ENCODE assay signal across 11 cellular contexts in genomic region chr9:96048116-96048953, GRCh38.
A peak's percentile ranks its signal among the peaks of the same experiment; 100 is the strongest.
DNase-seq lines count a peak whose midpoint lies in the region; ATAC-seq, FAIRE-seq and TF ChIP-seq lines count a peak whose summit lies in the region.
"Had no signal": no experiment of that assay in that cellular context is flagged by ENCODE, and none has a peak within 500 bp of the region (broad histone marks: within the 10 kb centered on the region; RNA-seq: fewer than 3 reads in every experiment).

No MANE protein-coding gene starts in this region.

- H2BK5ac ChIP-seq in neuronal stem cell (ENCODE audit: low read length) = no peak overlapping the region

- H2AFZ ChIP-seq in neuronal stem cell (ENCODE audit: low read length) = peak overlapping the region; percentile 83

- no peak overlapping the region for H3K4ac ChIP-seq in neuronal stem cell (ENCODE audit: low read length)

- in situ Hi-C loops in brain microvascular endothelial cell (cut with HindIII; ENCODE audit: low pct_ligation_motif_present, low sequenced_read_pairs) = no loop called here

- no peaks in the 10 kb centered on the region for H3K27me3 ChIP-seq in neuronal stem cell (ENCODE audit: control insufficient read depth in 3 of 3, insufficient read depth in 3 of 3, low read depth in 1 of 3, low read length in 3 of 3)
- no peaks in the 10 kb centered on the region for H3K27me3 ChIP-seq in small intestine (ENCODE audit: control insufficient read depth in 2 of 2, insufficient read depth in 2 of 2, low read length in 2 of 2)
- peaks cover 2% of the 10 kb centered on the region for H3K27me3 ChIP-seq in brain microvascular endothelial cell (replicated peaks)
- H3K27me3 ChIP-seq: ovary had no signal

- H3K9me3 ChIP-seq in neuronal stem cell (replicated peaks in 1 of 2; ENCODE audit: control insufficient read depth in 2 of 2, insufficient read depth in 1 of 2, low read depth in 1 of 2, low read length in 2 of 2) (peaks cover 0 to 2% of the 10 kb centered on the region in 2 donors), small intestine (ENCODE audit: control insufficient read depth, low read depth) (no peaks in the 10 kb centered on the region)
- H3K9me3 ChIP-seq: ovary had no signal

- WGBS in neuronal stem cell (ENCODE audit: extremely low coverage in 2 of 2, insufficient read length in 2 of 2, insufficient replicate concordance in 1 of 2), 2 donors = no CpG with 5 or more reads among the region's 24 CpGs
- WGBS in small intestine, 3 donors = 57 to 84% (median 75%) methylated on average over 24 of the region's 24 CpGs

- H3K79me1 ChIP-seq in neuronal stem cell (ENCODE audit: low read depth, low read length) = no peaks in the 10 kb centered on the region

- DNase-seq in activated CD8-positive, alpha-beta memory T cell treated with anti-CD3 and anti-CD28 coated beads, Interleukin-2, amount 50 U/mL, for 48 hours = peak; percentile 66
- DNase-seq in head of caudate nucleus (peak in 24 of 42 donors; percentile 22 to 75 (median 34)), neuronal stem cell (ENCODE audit: low spot score) (peak; percentile 65), small intestine (no peak), brain microvascular endothelial cell (no peak)
- DNase-seq: NCI-H510A treated with DMSO at 0.1 percent for 48 hours had no signal

- ATAC-seq in HG03378 (IDR thresholded peaks at IDR 0.05; ENCODE audit: unreplicated experiment) (no peak), HG03432 (IDR thresholded peaks at IDR 0.05; ENCODE audit: unreplicated experiment) (no peak)
- ATAC-seq: HCT116 had no signal

- H3K18ac ChIP-seq in neuronal stem cell (ENCODE audit: low read length) = peak overlapping the region; percentile 86

- TF ChIP-seq CTCF in 22Rv1 (IDR thresholded peaks at IDR 0.05) = no peak
- no peak for TF ChIP-seq CTCF in brain microvascular endothelial cell (IDR thresholded peaks at IDR 0.05; ENCODE audit: low read depth, low read length, missing control alignments)

- FAIRE-seq in small intestine (lab: Jason Lieb, UNC) = no peak

- H2BK120ac ChIP-seq in neuronal stem cell (ENCODE audit: low read depth, low read length) = no peak overlapping the region

- H4K91ac ChIP-seq in neuronal stem cell (ENCODE audit: low read depth, low read length, poor library complexity) = no peak overlapping the region

- peak overlapping the region; percentile 21 for H3K4me2 ChIP-seq in neuronal stem cell (ENCODE audit: insufficient read depth, low read length, poor library complexity, severe bottlenecking)

- peak overlapping the region; percentile 41 for H2BK15ac ChIP-seq in neuronal stem cell (ENCODE audit: low read length)

- H3K4me3 ChIP-seq in neuronal stem cell (ENCODE audit: low read length in 2 of 2) (no peak overlapping the region), small intestine (ENCODE audit: low read depth in 1 of 2, low read length in 2 of 2) (no peak overlapping the region), brain microvascular endothelial cell (ENCODE audit: low read depth, low read length) (no peak overlapping the region)
- H3K4me3 ChIP-seq: ovary had no signal

- H3K9ac ChIP-seq in neuronal stem cell (ENCODE audit: low read depth, low read length, poor library complexity) = peak overlapping the region; percentile 45

- no peak overlapping the region for H2BK12ac ChIP-seq in neuronal stem cell (ENCODE audit: low read length)

- no peak overlapping the region for H3K23ac ChIP-seq in neuronal stem cell (ENCODE audit: low read depth, low read length, poor library complexity)

- H3K36me3 ChIP-seq in neuronal stem cell (replicated peaks in 1 of 2; ENCODE audit: control insufficient read depth in 2 of 2, insufficient read depth in 2 of 2, low read length in 2 of 2) (no peaks in the 10 kb centered on the region), small intestine (ENCODE audit: control insufficient read depth in 2 of 2, insufficient read depth in 2 of 2, low read length in 2 of 2) (no peaks in the 10 kb centered on the region), brain microvascular endothelial cell (replicated peaks) (no peaks in the 10 kb centered on the region)
- H3K36me3 ChIP-seq: ovary had no signal

- no peak overlapping the region for H2AK5ac ChIP-seq in neuronal stem cell (ENCODE audit: low read depth, low read length)

- peaks cover 24 to 26% of the 10 kb centered on the region in 2 donors for H3K4me1 ChIP-seq in neuronal stem cell (ENCODE audit: control insufficient read depth in 2 of 2, insufficient read depth in 1 of 2, low read depth in 1 of 2, low read length in 2 of 2)
- H3K4me1 ChIP-seq in small intestine (ENCODE audit: control insufficient read depth in 2 of 2, insufficient read depth in 1 of 2, low read depth in 1 of 2, low read length in 1 of 2) = no peaks in the 10 kb centered on the region

- H4K8ac ChIP-seq in neuronal stem cell (ENCODE audit: low read depth, low read length) = no peak overlapping the region

- 0 out of 2 replicates have a peak overlapping the region, but pooled peaks have one; percentile 8 for H3K27ac ChIP-seq in 22Rv1
- peak overlapping the region; percentile 18 for H3K27ac ChIP-seq in neuronal stem cell (replicated peaks; ENCODE audit: low read length)
- H3K27ac ChIP-seq in small intestine (ENCODE audit: low read depth in 1 of 2, low read length in 1 of 2) = peak overlapping the region in 1 of 2 donors; percentile 69
- no peak overlapping the region for H3K27ac ChIP-seq in brain microvascular endothelial cell

- H3K14ac ChIP-seq in neuronal stem cell (ENCODE audit: low read length) = no peak overlapping the region

- intact Hi-C loops in head of caudate nucleus (cut with DNase I) = no loop called here

Comparison
In these comparisons a context has a peak if more than half of its experiments do, and no peak if none do; other contexts are left out.
1. DNase-seq: peak in activated CD8-positive, alpha-beta memory T cell treated with anti-CD3 and anti-CD28 coated beads, Interleukin-2, amount 50 U/mL, for 48 hours (single experiment), head of caudate nucleus (24 of 42) and neuronal stem cell (single experiment); none in small intestine (single experiment) and brain microvascular endothelial cell (single experiment).